1 cellular context compared by ENCODE assay signal in the genomic region with DNA sequence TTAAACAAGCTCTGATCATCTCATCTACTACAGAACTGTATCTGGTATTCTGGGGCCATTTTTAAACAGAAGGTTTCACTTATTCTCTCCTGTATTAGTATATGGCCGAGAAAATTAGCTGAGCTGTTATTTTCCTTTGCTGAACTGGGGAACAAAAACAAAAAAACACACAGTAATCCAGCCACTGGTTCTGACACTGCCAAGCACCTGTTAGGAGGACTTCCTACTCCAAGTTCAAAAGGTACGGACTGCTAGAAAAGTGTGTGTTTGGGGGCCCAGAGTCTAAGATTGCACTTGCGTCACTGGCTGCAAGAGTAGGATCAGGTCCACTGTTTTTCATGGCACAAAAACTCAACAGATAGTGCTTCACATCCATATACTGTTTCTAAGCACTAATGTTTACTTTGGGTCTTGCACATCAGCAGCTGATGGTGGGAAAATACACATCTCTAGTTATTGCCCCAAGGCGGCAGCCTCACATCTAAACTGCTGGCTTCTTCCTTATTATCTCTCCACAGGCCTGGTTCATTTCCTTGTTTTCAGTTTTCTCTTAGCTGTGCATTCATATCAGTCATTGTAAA.
A peak's percentile ranks its signal among the peaks of the same experiment; 100 is the strongest.
TF ChIP-seq lines count a peak whose summit lies in the region.

No MANE protein-coding gene starts in this region.

TF ChIP-seq in HepG2, 621 proteins besides CTCF, POLR2A, EP300 and RAD21 (continued from another document and continues in another):
- peak; percentile 53; the same call in 1 of the 2 replicates for TF ChIP-seq JUND (CRISPR knock-in tag; IDR thresholded peaks at IDR 0.05)
- TF ChIP-seq ZNF430 (CRISPR knock-in tag; IDR thresholded peaks at IDR 0.05): no peak
- TF ChIP-seq FOXP1 (IDR thresholded peaks at IDR 0.05): no peak
- peak; percentile 81 for TF ChIP-seq FOXP1 (CRISPR knock-in tag; IDR thresholded peaks at IDR 0.05)
- TF ChIP-seq, protein P1, sequence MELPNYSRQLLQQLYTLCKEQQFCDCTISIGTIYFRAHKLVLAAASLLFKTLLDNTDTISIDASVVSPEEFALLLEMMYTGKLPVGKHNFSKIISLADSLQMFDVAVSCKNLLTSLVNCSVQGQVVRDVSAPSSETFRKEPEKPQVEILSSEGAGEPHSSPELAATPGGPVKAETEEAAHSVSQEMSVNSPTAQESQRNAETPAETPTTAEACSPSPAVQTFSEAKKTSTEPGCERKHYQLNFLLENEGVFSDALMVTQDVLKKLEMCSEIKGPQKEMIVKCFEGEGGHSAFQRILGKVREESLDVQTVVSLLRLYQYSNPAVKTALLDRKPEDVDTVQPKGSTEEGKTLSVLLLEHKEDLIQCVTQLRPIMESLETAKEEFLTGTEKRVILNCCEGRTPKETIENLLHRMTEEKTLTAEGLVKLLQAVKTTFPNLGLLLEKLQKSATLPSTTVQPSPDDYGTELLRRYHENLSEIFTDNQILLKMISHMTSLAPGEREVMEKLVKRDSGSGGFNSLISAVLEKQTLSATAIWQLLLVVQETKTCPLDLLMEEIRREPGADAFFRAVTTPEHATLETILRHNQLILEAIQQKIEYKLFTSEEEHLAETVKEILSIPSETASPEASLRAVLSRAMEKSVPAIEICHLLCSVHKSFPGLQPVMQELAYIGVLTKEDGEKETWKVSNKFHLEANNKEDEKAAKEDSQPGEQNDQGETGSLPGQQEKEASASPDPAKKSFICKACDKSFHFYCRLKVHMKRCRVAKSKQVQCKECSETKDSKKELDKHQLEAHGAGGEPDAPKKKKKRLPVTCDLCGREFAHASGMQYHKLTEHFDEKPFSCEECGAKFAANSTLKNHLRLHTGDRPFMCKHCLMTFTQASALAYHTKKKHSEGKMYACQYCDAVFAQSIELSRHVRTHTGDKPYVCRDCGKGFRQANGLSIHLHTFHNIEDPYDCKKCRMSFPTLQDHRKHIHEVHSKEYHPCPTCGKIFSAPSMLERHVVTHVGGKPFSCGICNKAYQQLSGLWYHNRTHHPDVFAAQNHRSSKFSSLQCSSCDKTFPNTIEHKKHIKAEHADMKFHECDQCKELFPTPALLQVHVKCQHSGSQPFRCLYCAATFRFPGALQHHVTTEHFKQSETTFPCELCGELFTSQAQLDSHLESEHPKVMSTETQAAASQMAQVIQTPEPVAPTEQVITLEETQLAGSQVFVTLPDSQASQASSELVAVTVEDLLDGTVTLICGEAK (IDR thresholded peaks at IDR 0.05): no peak
- TF ChIP-seq, protein P1 (CRISPR knock-in tag; IDR thresholded peaks at IDR 0.05): no peak
- TF ChIP-seq, protein P2, sequence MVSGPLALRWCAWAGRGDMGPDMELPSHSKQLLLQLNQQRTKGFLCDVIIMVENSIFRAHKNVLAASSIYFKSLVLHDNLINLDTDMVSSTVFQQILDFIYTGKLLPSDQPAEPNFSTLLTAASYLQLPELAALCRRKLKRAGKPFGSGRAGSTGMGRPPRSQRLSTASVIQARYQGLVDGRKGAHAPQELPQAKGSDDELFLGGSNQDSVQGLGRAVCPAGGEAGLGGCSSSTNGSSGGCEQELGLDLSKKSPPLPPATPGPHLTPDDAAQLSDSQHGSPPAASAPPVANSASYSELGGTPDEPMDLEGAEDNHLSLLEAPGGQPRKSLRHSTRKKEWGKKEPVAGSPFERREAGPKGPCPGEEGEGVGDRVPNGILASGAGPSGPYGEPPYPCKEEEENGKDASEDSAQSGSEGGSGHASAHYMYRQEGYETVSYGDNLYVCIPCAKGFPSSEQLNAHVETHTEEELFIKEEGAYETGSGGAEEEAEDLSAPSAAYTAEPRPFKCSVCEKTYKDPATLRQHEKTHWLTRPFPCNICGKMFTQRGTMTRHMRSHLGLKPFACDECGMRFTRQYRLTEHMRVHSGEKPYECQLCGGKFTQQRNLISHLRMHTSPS (CRISPR knock-in tag; IDR thresholded peaks at IDR 0.05; ENCODE audit: low read depth): no peak
- TF ChIP-seq DNMT3B (CRISPR knock-in tag; conservative IDR thresholded peaks at IDR 0.05): no peak
- TF ChIP-seq, protein P3, sequence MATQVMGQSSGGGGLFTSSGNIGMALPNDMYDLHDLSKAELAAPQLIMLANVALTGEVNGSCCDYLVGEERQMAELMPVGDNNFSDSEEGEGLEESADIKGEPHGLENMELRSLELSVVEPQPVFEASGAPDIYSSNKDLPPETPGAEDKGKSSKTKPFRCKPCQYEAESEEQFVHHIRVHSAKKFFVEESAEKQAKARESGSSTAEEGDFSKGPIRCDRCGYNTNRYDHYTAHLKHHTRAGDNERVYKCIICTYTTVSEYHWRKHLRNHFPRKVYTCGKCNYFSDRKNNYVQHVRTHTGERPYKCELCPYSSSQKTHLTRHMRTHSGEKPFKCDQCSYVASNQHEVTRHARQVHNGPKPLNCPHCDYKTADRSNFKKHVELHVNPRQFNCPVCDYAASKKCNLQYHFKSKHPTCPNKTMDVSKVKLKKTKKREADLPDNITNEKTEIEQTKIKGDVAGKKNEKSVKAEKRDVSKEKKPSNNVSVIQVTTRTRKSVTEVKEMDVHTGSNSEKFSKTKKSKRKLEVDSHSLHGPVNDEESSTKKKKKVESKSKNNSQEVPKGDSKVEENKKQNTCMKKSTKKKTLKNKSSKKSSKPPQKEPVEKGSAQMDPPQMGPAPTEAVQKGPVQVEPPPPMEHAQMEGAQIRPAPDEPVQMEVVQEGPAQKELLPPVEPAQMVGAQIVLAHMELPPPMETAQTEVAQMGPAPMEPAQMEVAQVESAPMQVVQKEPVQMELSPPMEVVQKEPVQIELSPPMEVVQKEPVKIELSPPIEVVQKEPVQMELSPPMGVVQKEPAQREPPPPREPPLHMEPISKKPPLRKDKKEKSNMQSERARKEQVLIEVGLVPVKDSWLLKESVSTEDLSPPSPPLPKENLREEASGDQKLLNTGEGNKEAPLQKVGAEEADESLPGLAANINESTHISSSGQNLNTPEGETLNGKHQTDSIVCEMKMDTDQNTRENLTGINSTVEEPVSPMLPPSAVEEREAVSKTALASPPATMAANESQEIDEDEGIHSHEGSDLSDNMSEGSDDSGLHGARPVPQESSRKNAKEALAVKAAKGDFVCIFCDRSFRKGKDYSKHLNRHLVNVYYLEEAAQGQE (IDR thresholded peaks at IDR 0.05; ENCODE audit: borderline replicate concordance in 1 of 2, low read depth in 1 of 2, low read length in 2 of 2): peak in 1 of 2 experiments; percentile 6; a peak in 1 of 4 replicates
- no peak for TF ChIP-seq ZNF17 (CRISPR knock-in tag; IDR thresholded peaks at IDR 0.05)
- TF ChIP-seq ZNF720 (CRISPR knock-in tag; IDR thresholded peaks at IDR 0.05): no peak
- no peak for TF ChIP-seq NR1H2 (CRISPR knock-in tag; IDR thresholded peaks at IDR 0.05; ENCODE audit: borderline replicate concordance, low read depth)
- TF ChIP-seq ZNF512B (CRISPR knock-in tag; IDR thresholded peaks at IDR 0.05; ENCODE audit: borderline replicate concordance): no peak
- peak; percentile 64; the same call in 1 of the 2 replicates for TF ChIP-seq HOXA3 (CRISPR knock-in tag; IDR thresholded peaks at IDR 0.05)
- no peak for TF ChIP-seq ZFP36L2 (CRISPR knock-in tag; IDR thresholded peaks at IDR 0.05)
- TF ChIP-seq CBX5 (CRISPR knock-in tag; IDR thresholded peaks at IDR 0.05; ENCODE audit: borderline replicate concordance): peak; percentile 51; the same call in 1 of the 2 replicates
- no peak for TF ChIP-seq ZNF20 (CRISPR knock-in tag; IDR thresholded peaks at IDR 0.05)
- peak; percentile 69; the same call in 1 of the 2 replicates for TF ChIP-seq SOX5 (CRISPR knock-in tag; IDR thresholded peaks at IDR 0.05; ENCODE audit: borderline replicate concordance)
- TF ChIP-seq ARHGAP35 (CRISPR knock-in tag; IDR thresholded peaks at IDR 0.05; ENCODE audit: borderline replicate concordance): no peak
- TF ChIP-seq ZBTB3 (CRISPR knock-in tag; IDR thresholded peaks at IDR 0.05; ENCODE audit: borderline replicate concordance, low read depth): no peak
- TF ChIP-seq ERF (CRISPR knock-in tag; IDR thresholded peaks at IDR 0.05): no peak; the same call in 1 of the 2 replicates
- TF ChIP-seq KLF15 (CRISPR knock-in tag; IDR thresholded peaks at IDR 0.05; ENCODE audit: borderline replicate concordance): no peak
- no peak for TF ChIP-seq PCBP2 (optimal IDR thresholded peaks at IDR 0.05; ENCODE audit: low read depth, low read length, poor library complexity, severe bottlenecking)
- no peak for TF ChIP-seq ZNF260 (CRISPR knock-in tag; IDR thresholded peaks at IDR 0.05; ENCODE audit: borderline replicate concordance, low read depth)
- TF ChIP-seq EHMT2 (IDR thresholded peaks at IDR 0.05; ENCODE audit: borderline replicate concordance, low read depth, low read length): no peak
- TF ChIP-seq ZMAT3 (CRISPR knock-in tag; conservative IDR thresholded peaks at IDR 0.05): no peak
- peak; percentile 67; the same call in 1 of the 2 replicates for TF ChIP-seq THAP11 (CRISPR knock-in tag; IDR thresholded peaks at IDR 0.05)
- no peak for TF ChIP-seq ZNF30 (CRISPR knock-in tag; IDR thresholded peaks at IDR 0.05)
- no peak for TF ChIP-seq AKAP8 (CRISPR knock-in tag; IDR thresholded peaks at IDR 0.05)
- TF ChIP-seq HMGA1 (CRISPR knock-in tag; conservative IDR thresholded peaks at IDR 0.05): no peak
- no peak for TF ChIP-seq CHD4 (IDR thresholded peaks at IDR 0.05; ENCODE audit: borderline replicate concordance, low read length)
- TF ChIP-seq SUZ12 (IDR thresholded peaks at IDR 0.05; ENCODE audit: low read depth, low read length): no peak
- no peak for TF ChIP-seq ZHX1 (CRISPR knock-in tag; IDR thresholded peaks at IDR 0.05; ENCODE audit: low read depth)
- TF ChIP-seq GPBP1L1 (CRISPR knock-in tag; IDR thresholded peaks at IDR 0.05): no peak
- TF ChIP-seq ZKSCAN1 (IDR thresholded peaks at IDR 0.05; ENCODE audit: low read length): no peak
